ENCODE assay signal across 8 cellular contexts in genomic region chr17:17305282-17305801, GRCh38. TPM values are rescaled to one million over a fixed set of nuclear protein-coding genes. Genes with fewer than 3 reads are reported as not detected.
DNase-seq lines count a peak whose midpoint lies in the region; ATAC-seq and TF ChIP-seq lines count a peak whose summit lies in the region.

No MANE protein-coding gene starts in this region.

- no peak overlapping the region for H3K14ac ChIP-seq in H9 (ENCODE audit: insufficient read depth, low read length)

- H4K8ac ChIP-seq in H9 (replicated peaks; ENCODE audit: insufficient read length, low read depth, low read length), result no peak overlapping the region

- no peak overlapping the region for H4K91ac ChIP-seq in H9 (ENCODE audit: insufficient read length, low read depth, low read length)

- H3K27me3 Mint-ChIP-seq in activated T-helper 1 cell treated with anti-CD3 and anti-CD28 coated beads, Interleukin-12 subunit alpha, Interleukin-12 subunit beta, Interleukin-2, Interleukin-4 antibody, amounts not matched to agents 30 ng/mL and 10 ng/mL and 1 ng/mL, durations not matched to agents 14 hours and 24 hours and 36 hours (ENCODE audit: insufficient read depth), result no peaks in the 10 kb centered on the region
- H3K27me3 Mint-ChIP-seq in nephron (ENCODE audit: low read depth), result no peaks in the 10 kb centered on the region
- H3K27me3 Mint-ChIP-seq in H9 (ENCODE audit: low read depth), result peaks cover 11% of the 10 kb centered on the region

- no peaks in the 10 kb centered on the region for H3K4me1 ChIP-seq in BE2C
- H3K4me1 ChIP-seq in H9 (ENCODE audit: insufficient read depth, low read length), result no peaks in the 10 kb centered on the region

- H3K9me3 ChIP-seq in BE2C (no peaks in the 10 kb centered on the region), H9 (ENCODE audit: control insufficient read depth, low read depth, low read length) (no peaks in the 10 kb centered on the region)

- peaks cover 30% of the 10 kb centered on the region for H3K4me1 Mint-ChIP-seq in activated T-helper 1 cell treated with anti-CD3 and anti-CD28 coated beads, Interleukin-12 subunit alpha, Interleukin-12 subunit beta, Interleukin-2, Interleukin-4 antibody, amounts not matched to agents 30 ng/mL and 10 ng/mL and 1 ng/mL, durations not matched to agents 14 hours and 24 hours and 36 hours (ENCODE audit: low read depth)
- H3K4me1 Mint-ChIP-seq in nephron, result peaks cover 15% of the 10 kb centered on the region
- peaks cover 18 to 24% of the 10 kb centered on the region in 2 experiments for H3K4me1 Mint-ChIP-seq in H9

- H2BK12ac ChIP-seq in H9 (ENCODE audit: insufficient read length, low read depth, low read length), result no peak overlapping the region

- no peak overlapping the region for H3K18ac ChIP-seq in H9 (ENCODE audit: insufficient read length, low read depth, low read length)

- H3K27me3 ChIP-seq in BE2C (no peaks in the 10 kb centered on the region), H9 (ENCODE audit: insufficient read depth, low read length) (no peaks in the 10 kb centered on the region)

- no peak overlapping the region for H3K23ac ChIP-seq in H9 (ENCODE audit: insufficient read length, low read depth, low read length)

- peak; percentile 56 for ATAC-seq in GM18909 (IDR thresholded peaks at IDR 0.05; ENCODE audit: poor library complexity, unreplicated experiment)
- ATAC-seq in HG03103 (IDR thresholded peaks at IDR 0.05; ENCODE audit: low read depth, unreplicated experiment), result peak; percentile 64

- H3K79me1 ChIP-seq in H9 (ENCODE audit: insufficient read depth, low read depth, low read length, poor library complexity, severe bottlenecking), result no peaks in the 10 kb centered on the region

- H3K79me2 ChIP-seq in H9 (ENCODE audit: insufficient read depth, low read length), result no peaks in the 10 kb centered on the region

- H3K4ac ChIP-seq in H9 (ENCODE audit: low read depth, low read length), result no peak overlapping the region

- no peak overlapping the region for H2BK5ac ChIP-seq in H9 (ENCODE audit: insufficient read length, low read length)

- H3K23me2 ChIP-seq in H9 (ENCODE audit: insufficient read length, low read depth, low read length, poor library complexity, severe bottlenecking), result no peaks in the 10 kb centered on the region

- H2BK20ac ChIP-seq in H9 (ENCODE audit: low read depth, low read length, poor library complexity, severe bottlenecking), result no peak overlapping the region

- DNase-seq in BE2C, result peak; percentile 63
- peak; percentile 53 for DNase-seq in activated T-helper 1 cell treated with anti-CD3 and anti-CD28 coated beads, Interleukin-12 subunit alpha, Interleukin-12 subunit beta, Interleukin-2, Interleukin-4 antibody, amounts not matched to agents 30 ng/mL and 10 ng/mL and 1 ng/mL, durations not matched to agents 14 hours and 24 hours and 36 hours (ENCODE audit: low spot score)
- DNase-seq in hippocampal formation (lab: John Stamatoyannopoulos, UW), result no peak
- no peak for DNase-seq in H9

- no peaks in the 10 kb centered on the region for H4K20me1 ChIP-seq in H9 (ENCODE audit: control insufficient read depth, insufficient read depth, insufficient read length)

- H3K9me3 Mint-ChIP-seq in activated T-helper 1 cell treated with anti-CD3 and anti-CD28 coated beads, Interleukin-12 subunit alpha, Interleukin-12 subunit beta, Interleukin-2, Interleukin-4 antibody, amounts not matched to agents 30 ng/mL and 10 ng/mL and 1 ng/mL, durations not matched to agents 14 hours and 24 hours and 36 hours, result no peaks in the 10 kb centered on the region
- no peaks in the 10 kb centered on the region for H3K9me3 Mint-ChIP-seq in nephron
- no peaks in the 10 kb centered on the region for H3K9me3 Mint-ChIP-seq in H9

- H4K5ac ChIP-seq in H9 (ENCODE audit: insufficient read length, low read depth, low read length), result no peak overlapping the region

- peak overlapping the region; percentile 97 for H3K27ac Mint-ChIP-seq in activated T-helper 1 cell treated with anti-CD3 and anti-CD28 coated beads, Interleukin-12 subunit alpha, Interleukin-12 subunit beta, Interleukin-2, Interleukin-4 antibody, amounts not matched to agents 30 ng/mL and 10 ng/mL and 1 ng/mL, durations not matched to agents 14 hours and 24 hours and 36 hours
- H3K27ac Mint-ChIP-seq in nephron (peak overlapping the region in 2 of 3 experiments; percentile 37 to 70), H9 (no peak overlapping the region)

- H3K27ac ChIP-seq in H9 (ENCODE audit: insufficient read length, low read depth, low read length), result no peak overlapping the region

- no peak overlapping the region for H3K56ac ChIP-seq in H9 (ENCODE audit: insufficient read length, low read depth, low read length)

- no peak overlapping the region for H3K4me3 ChIP-seq in BE2C (ENCODE audit: low read depth, low read length)

- H2BK15ac ChIP-seq in H9 (ENCODE audit: low read depth, low read length), result no peak overlapping the region

- H2AFZ ChIP-seq in H9 (ENCODE audit: low read length), result no peak overlapping the region

- no peak overlapping the region for H3T11ph ChIP-seq in H9 (ENCODE audit: low read length)

- TF ChIP-seq CTCF in BE2C (IDR thresholded peaks at IDR 0.05; ENCODE audit: low read depth, low read length) (no peak), nephron (IDR thresholded peaks at IDR 0.05; ENCODE audit: unreplicated experiment in 3 of 3) (no peak), H9 (conservative IDR thresholded peaks at IDR 0.05) (no peak)

- H2AK5ac ChIP-seq in H9 (ENCODE audit: insufficient read length, low read length), result no peak overlapping the region

- H3K4me3 Mint-ChIP-seq in activated T-helper 1 cell treated with anti-CD3 and anti-CD28 coated beads, Interleukin-12 subunit alpha, Interleukin-12 subunit beta, Interleukin-2, Interleukin-4 antibody, amounts not matched to agents 30 ng/mL and 10 ng/mL and 1 ng/mL, durations not matched to agents 14 hours and 24 hours and 36 hours, result peak overlapping the region; percentile 86
- H3K4me3 Mint-ChIP-seq in nephron (peak overlapping the region; percentile 75 to 86 (median 83)), H9 (peak overlapping the region in 1 of 2 experiments; percentile 93; a peak in 1 of 5 replicates)

- H3K36me3 Mint-ChIP-seq in activated T-helper 1 cell treated with anti-CD3 and anti-CD28 coated beads, Interleukin-12 subunit alpha, Interleukin-12 subunit beta, Interleukin-2, Interleukin-4 antibody, amounts not matched to agents 30 ng/mL and 10 ng/mL and 1 ng/mL, durations not matched to agents 14 hours and 24 hours and 36 hours (ENCODE audit: low read depth), result peaks cover 4% of the 10 kb centered on the region
- peaks cover 9% of the 10 kb centered on the region for H3K36me3 Mint-ChIP-seq in nephron (ENCODE audit: low read depth)
- H3K36me3 Mint-ChIP-seq in H9 (ENCODE audit: insufficient read depth in 1 of 3, low read depth in 3 of 3), result peaks cover 3 to 20% (median 11%) of the 10 kb centered on the region in 3 experiments; a peak in 6 of 7 replicates

- WGBS in H9 (ENCODE audit: extremely low coverage, insufficient read length, low lambda C conversion rate), result no CpG with 5 or more reads among the region's 8 CpGs

- intact Hi-C loops in activated T-helper 1 cell treated with anti-CD3 and anti-CD28 coated beads, Interleukin-12 subunit alpha, Interleukin-12 subunit beta, Interleukin-2, Interleukin-4 antibody, amounts not matched to agents 30 ng/mL and 10 ng/mL and 1 ng/mL, durations not matched to agents 14 hours and 24 hours and 36 hours (cut with micrococcal nuclease), result loop anchor here (1.0 to 5.0 kb wide), 8 partner anchors 8 to 537 kb away; partner anchors contain the start of genes COPS3, FLCN, MPRIP and PEMT

- H2BK120ac ChIP-seq in H9 (ENCODE audit: low read depth, low read length, poor library complexity, severe bottlenecking), result no peak overlapping the region

- no peak overlapping the region for H3K9ac ChIP-seq in H9 (ENCODE audit: extremely low read depth, insufficient read length, low read length)

- no peaks in the 10 kb centered on the region for H3K36me3 ChIP-seq in BE2C

- no peak overlapping the region for H3K4me2 ChIP-seq in H9 (ENCODE audit: insufficient read depth, insufficient read length, low read length)

TF ChIP-seq in PFSK-1, 5 proteins besides CTCF, POLR2A, EP300 and RAD21:
- TF ChIP-seq FOXP2 (optimal IDR thresholded peaks at IDR 0.05; ENCODE audit: borderline replicate concordance, extremely low read depth, extremely low read length, insufficient read depth) (peak; percentile 37), POLR2AphosphoS5 (IDR thresholded peaks at IDR 0.05; ENCODE audit: low read depth, low read length) (no peak)

RNA-seq across cellular contexts. Expression of gene NT5M, which starts 2.2 kb away (rescaled TPM):
- polyA plus RNA-seq in BE2C (2012; ENCODE audit: insufficient read depth, insufficient read length, low read depth), result 3.3 TPM
- 11.6 TPM for polyA plus RNA-seq in PFSK-1 (2012; ENCODE audit: insufficient read length, low read depth)
- total RNA-seq in activated T-helper 1 cell treated with anti-CD3 and anti-CD28 coated beads, Interleukin-12 subunit alpha, Interleukin-12 subunit beta, Interleukin-2, Interleukin-4 antibody, amounts not matched to agents 30 ng/mL and 10 ng/mL and 1 ng/mL, durations not matched to agents 14 hours and 24 hours and 36 hours, result 5.1 and 5.8 TPM in 2 replicates
- total RNA-seq in H9 (2021), result 6.6 and 7.8 TPM in 2 replicates

RNA-seq across cellular contexts. Expression of gene COPS3, which starts 24.3 kb away (rescaled TPM):
- 84.2 TPM for polyA plus RNA-seq in BE2C (2012; ENCODE audit: insufficient read depth, insufficient read length, low read depth)
- 118 TPM for polyA plus RNA-seq in PFSK-1 (2012; ENCODE audit: insufficient read length, low read depth)
- 122 and 131 TPM in 2 replicates for total RNA-seq in activated T-helper 1 cell treated with anti-CD3 and anti-CD28 coated beads, Interleukin-12 subunit alpha, Interleukin-12 subunit beta, Interleukin-2, Interleukin-4 antibody, amounts not matched to agents 30 ng/mL and 10 ng/mL and 1 ng/mL, durations not matched to agents 14 hours and 24 hours and 36 hours
- total RNA-seq in H9 (2021), result 103 and 113 TPM in 2 replicates

Comparison
In these comparisons a context has a peak if more than half of its experiments do, and no peak if none do; other contexts are left out.
1. DNase-seq: peak in BE2C (single experiment) and activated T-helper 1 cell treated with anti-CD3 and anti-CD28 coated beads, Interleukin-12 subunit alpha, Interleukin-12 subunit beta, Interleukin-2, Interleukin-4 antibody, amounts not matched to agents 30 ng/mL and 10 ng/mL and 1 ng/mL, durations not matched to agents 14 hours and 24 hours and 36 hours (single experiment); none in hippocampal formation (0 of 2) and H9 (single experiment).
2. H3K27ac Mint-ChIP-seq: peak in activated T-helper 1 cell treated with anti-CD3 and anti-CD28 coated beads, Interleukin-12 subunit alpha, Interleukin-12 subunit beta, Interleukin-2, Interleukin-4 antibody, amounts not matched to agents 30 ng/mL and 10 ng/mL and 1 ng/mL, durations not matched to agents 14 hours and 24 hours and 36 hours (single experiment) and nephron (2 of 3); none in H9 (0 of 3).